ENCODE assay signal across 8 cellular contexts in the genomic region with DNA sequence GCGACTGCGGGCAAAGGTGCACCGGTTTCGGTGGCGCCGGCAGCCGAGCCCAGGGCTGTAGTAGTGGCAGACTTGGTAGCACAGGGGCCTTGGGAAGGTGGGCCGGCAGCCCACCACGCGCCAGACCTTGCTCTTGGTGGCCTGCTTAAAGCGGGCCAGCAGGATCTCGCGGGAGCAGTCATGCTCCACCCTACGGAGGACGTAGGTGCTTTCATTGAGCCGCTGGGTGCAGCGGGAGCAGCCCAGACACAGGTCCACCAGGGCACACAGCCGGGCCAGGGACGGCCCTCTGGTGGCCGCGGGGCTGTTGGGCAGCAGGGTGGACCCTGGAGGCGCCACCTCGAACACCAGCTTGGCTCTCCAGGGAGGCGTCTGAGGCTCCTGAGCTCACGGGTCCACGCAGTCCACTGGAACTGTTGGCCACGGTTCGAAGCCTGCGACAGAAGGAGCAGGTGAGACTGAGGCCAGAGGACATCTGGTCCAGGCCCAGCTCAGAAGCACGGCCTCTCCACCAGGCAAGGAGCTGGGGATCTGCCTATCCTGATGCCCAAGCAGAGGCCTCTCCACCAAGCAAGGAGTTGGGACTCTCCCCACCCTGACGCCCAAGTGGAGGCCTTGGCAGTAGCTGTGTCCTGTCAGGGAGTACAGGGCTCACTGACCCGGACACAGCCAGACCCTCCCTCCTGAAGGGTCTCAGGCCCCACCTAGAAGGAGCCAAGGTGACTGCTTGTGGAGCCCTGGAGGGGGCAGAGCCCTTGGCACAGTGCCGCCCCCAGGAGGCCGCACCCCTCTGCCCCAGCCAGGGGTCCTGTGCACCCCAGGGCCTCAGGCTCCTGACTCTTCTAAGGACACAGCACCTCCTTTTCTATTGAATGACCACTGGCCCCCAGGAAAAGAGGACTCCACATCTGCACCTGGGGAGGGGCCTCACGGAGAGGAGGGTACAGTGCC. TPM values are rescaled to one million over a fixed set of nuclear protein-coding genes. Genes with fewer than 3 reads are reported as not detected.
DNase-seq lines count a peak whose midpoint lies in the region; ATAC-seq, FAIRE-seq and TF ChIP-seq lines count a peak whose summit lies in the region.

No MANE protein-coding gene starts in this region.

- DNase-seq in Caki2 (ENCODE audit: low read depth): peak; percentile 29
- DNase-seq in NT2/D1 (ENCODE audit: low read depth, low spot score): no peak
- peak; percentile 75 for DNase-seq in endodermal cell
- no peak for DNase-seq in H54 (ENCODE audit: insufficient read length, low spot score)
- no peak for DNase-seq in superior temporal gyrus (ENCODE audit: extremely low spot score)
- no peak for DNase-seq in stimulated activated CD4-positive, alpha-beta T cell treated with anti-CD3 and anti-CD28 coated beads, Interleukin-4, amount 100 ng/mL, for 24 hours

- TF ChIP-seq CTCF in endodermal cell (conservative IDR thresholded peaks at IDR 0.05): peak; percentile 66
- TF ChIP-seq CTCF in neutrophil (IDR thresholded peaks at IDR 0.05): no peak

- H3K27me3 Mint-ChIP-seq in endodermal cell (ENCODE audit: insufficient read depth): no peaks in the 10 kb centered on the region

- H3K4me1 ChIP-seq in NT2/D1 (ENCODE audit: insufficient read depth, insufficient read length): peaks cover 18% of the 10 kb centered on the region
- H3K4me1 ChIP-seq in endodermal cell (ENCODE audit: control insufficient read depth, insufficient read depth, low read length): no peaks in the 10 kb centered on the region
- peaks cover 45 to 67% of the 10 kb centered on the region in 2 experiments for H3K4me1 ChIP-seq in neutrophil (ENCODE audit: control insufficient read depth in 1 of 2, insufficient read depth in 1 of 2, low read depth in 1 of 2, low read length in 1 of 2)

- H3K4me3 ChIP-seq in NT2/D1 (ENCODE audit: insufficient read length, low read depth) (peak overlapping the region; percentile 53), endodermal cell (ENCODE audit: low read length) (peak overlapping the region; percentile 84), neutrophil (ENCODE audit: low read depth in 1 of 2, low read length in 1 of 2) (peak overlapping the region; percentile 82 to 94)

- TF ChIP-seq POLR2A in H54 (IDR thresholded peaks at IDR 0.05; ENCODE audit: low read depth, low read length): no peak

- H3K36me3 Mint-ChIP-seq in endodermal cell (ENCODE audit: low read depth): no peaks in the 10 kb centered on the region

- in situ Hi-C loops in Caki2 (cut with HindIII; ENCODE audit: low pct_unique_long_range_greater_than_20kb, low sequenced_read_pairs): no loop called here

- H3K9ac ChIP-seq in NT2/D1 (ENCODE audit: insufficient read length, low read depth) (peak overlapping the region; percentile 75), endodermal cell (ENCODE audit: extremely low read depth, low read length, poor library complexity, severe bottlenecking) (peak overlapping the region; percentile 64)

- ATAC-seq in HG03378 (IDR thresholded peaks at IDR 0.05; ENCODE audit: unreplicated experiment): no peak

- H3K27me3 ChIP-seq in NT2/D1 (ENCODE audit: insufficient read depth, insufficient read length): no peaks in the 10 kb centered on the region
- H3K27me3 ChIP-seq in endodermal cell (ENCODE audit: control insufficient read depth, insufficient read depth, low read length, poor library complexity, severe bottlenecking): no peaks in the 10 kb centered on the region
- peaks cover 23% of the 10 kb centered on the region for H3K27me3 ChIP-seq in neutrophil

- no peaks in the 10 kb centered on the region for H3K9me3 Mint-ChIP-seq in endodermal cell

- H3K27ac Mint-ChIP-seq in endodermal cell: no peak overlapping the region

- peaks cover 40% of the 10 kb centered on the region for H3K36me3 ChIP-seq in NT2/D1 (ENCODE audit: insufficient read depth, insufficient read length, low read length)
- no peaks in the 10 kb centered on the region for H3K36me3 ChIP-seq in endodermal cell (ENCODE audit: control insufficient read depth, insufficient read depth, low read length)
- H3K36me3 ChIP-seq in neutrophil: peaks cover 41% of the 10 kb centered on the region

- H3K4me1 Mint-ChIP-seq in endodermal cell: no peaks in the 10 kb centered on the region

- no peak overlapping the region for H3K27ac ChIP-seq in endodermal cell (ENCODE audit: low read depth, low read length)
- H3K27ac ChIP-seq in neutrophil: peak overlapping the region; percentile 90

- H3K9me3 ChIP-seq in NT2/D1 (ENCODE audit: insufficient read depth, low read length) (no peaks in the 10 kb centered on the region), endodermal cell (ENCODE audit: control insufficient read depth, low read length) (no peaks in the 10 kb centered on the region), neutrophil (no peaks in the 10 kb centered on the region)

- 89 to 94% methylated on average over 19 to 35 of the region's 35 CpGs for WGBS in endodermal cell (ENCODE audit: insufficient coverage in 1 of 2, insufficient read length in 1 of 2), 2 experiments

- FAIRE-seq in H54 (lab: Jason Lieb, UNC): no peak

- H3K4me3 Mint-ChIP-seq in endodermal cell: peak overlapping the region; percentile 65

RNA-seq across cellular contexts. Expression of a gene that starts 1.0 kb away (rescaled TPM):
- total RNA-seq in Caki2 (2014; rRNA removed; shearing (Covaris generic); ENCODE audit: low replicate concordance): 26.3 and 30.3 TPM in 2 replicates
- 10 to 100 TPM; 34.5 to 37.0 TPM for total RNA-seq in endodermal cell
- 15.5 TPM for polyA plus RNA-seq in endodermal cell (2013, experiment 1 of 2)
- 14.7 TPM for polyA plus RNA-seq in endodermal cell (2013, experiment 2 of 2)

RNA-seq across cellular contexts. Expression of a gene that starts 19.1 kb away (rescaled TPM):
- 1.1 and 8.2 TPM in 2 replicates for total RNA-seq in Caki2 (2014; rRNA removed; shearing (Covaris generic); ENCODE audit: low replicate concordance)
- 1 to 10 TPM; 1.8 to 2.4 TPM for total RNA-seq in endodermal cell
- polyA plus RNA-seq in endodermal cell (2013, experiment 1 of 2): 5.2 TPM
- polyA plus RNA-seq in endodermal cell (2013, experiment 2 of 2): 5.2 TPM

RNA-seq across cellular contexts. Expression of a gene that starts 25.5 kb away (rescaled TPM):
- not detected in 2 replicates for total RNA-seq in Caki2 (2014; rRNA removed; shearing (Covaris generic); ENCODE audit: low replicate concordance)
- total RNA-seq in endodermal cell: not detected
- not detected for polyA plus RNA-seq in endodermal cell (2013, experiment 1 of 2)
- not detected for polyA plus RNA-seq in endodermal cell (2013, experiment 2 of 2)

RNA-seq across cellular contexts. Expression of a gene that starts 35.9 kb away (rescaled TPM):
- 3.2 and 4.4 TPM in 2 replicates for total RNA-seq in Caki2 (2014; rRNA removed; shearing (Covaris generic); ENCODE audit: low replicate concordance)
- under 1 TPM in 1 of 2 donors, not detected in 1; 0.22 TPM for total RNA-seq in endodermal cell
- not detected for polyA plus RNA-seq in endodermal cell (2013, experiment 1 of 2)
- not detected for polyA plus RNA-seq in endodermal cell (2013, experiment 2 of 2)

RNA-seq across cellular contexts. Expression of a gene that starts 52.5 kb away (rescaled TPM):
- 35.9 and 103 TPM in 2 replicates for total RNA-seq in Caki2 (2014; rRNA removed; shearing (Covaris generic); ENCODE audit: low replicate concordance)
- 100 to 1,000 TPM; 247 to 296 TPM for total RNA-seq in endodermal cell
- polyA plus RNA-seq in endodermal cell (2013, experiment 1 of 2): 318 TPM
- 282 TPM for polyA plus RNA-seq in endodermal cell (2013, experiment 2 of 2)

Comparison
In these comparisons a context has a peak if more than half of its experiments do, and no peak if none do; other contexts are left out.
1. DNase-seq: peak in Caki2 (single experiment) and endodermal cell (single experiment); none in NT2/D1 (single experiment), H54 (single experiment), superior temporal gyrus (single experiment) and stimulated activated CD4-positive, alpha-beta T cell treated with anti-CD3 and anti-CD28 coated beads, Interleukin-4, amount 100 ng/mL, for 24 hours (single experiment).
2. Peak in every context shown above with its lines, with median percentiles within 50 percentile points of each other: H3K4me3 ChIP-seq.